11 cellular contexts compared by ENCODE assay signal in the genomic region with DNA sequence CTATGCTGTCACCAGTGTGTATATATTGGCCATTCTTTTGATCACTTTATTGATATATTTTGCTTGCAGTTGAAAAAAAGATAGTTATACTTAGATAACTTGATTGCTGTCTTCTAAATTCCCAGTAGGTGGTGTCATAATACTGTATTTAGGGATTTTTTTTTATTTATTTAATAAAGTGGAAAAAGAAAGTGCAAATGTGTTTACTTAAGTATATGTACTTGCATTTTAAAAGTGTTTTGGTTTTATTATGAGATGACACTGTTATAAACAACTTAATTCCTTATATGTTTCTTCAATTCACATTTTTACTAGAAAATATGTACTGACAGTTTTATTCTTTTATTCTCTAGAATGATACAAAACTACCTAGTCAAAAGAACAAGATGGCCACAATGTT.
A peak's percentile ranks its signal among the peaks of the same experiment; 100 is the strongest.
DNase-seq lines count a peak whose midpoint lies in the region; ATAC-seq and TF ChIP-seq lines count a peak whose summit lies in the region.
"Had no signal": no experiment of that assay in that cellular context is flagged by ENCODE, and none has a peak within 500 bp of the region (broad histone marks: within the 10 kb centered on the region; RNA-seq: fewer than 3 reads in every experiment).

No MANE protein-coding gene starts in this region.

- no peak overlapping the region for H3K27ac ChIP-seq in neural cell (ENCODE audit: low read length)
- H3K27ac ChIP-seq: SJSA1 had no signal

- DNase-seq in DMS53 treated with DMSO at 0.1 percent for 48 hours (lab: John Stamatoyannopoulos, UW; ENCODE audit: unreplicated experiment) (peak; percentile 5), NCI-H1694 (lab: John Stamatoyannopoulos, UW) (peak; percentile 19), chondrocyte (ENCODE audit: low spot score) (no peak), natural killer cell (no peak)
- no peak for DNase-seq in activated naive CD8-positive, alpha-beta T cell treated with anti-CD3 and anti-CD28 coated beads, Interleukin-2, amount 50 U/mL, for 24 hours
- DNase-seq: activated naive CD4-positive, alpha-beta T cell treated with Interleukin-2 at 50 U/mL for 16 hours had no signal

- no peaks in the 10 kb centered on the region for H3K9me2 ChIP-seq in neural cell (ENCODE audit: insufficient read depth, low read length)

- no peak for ATAC-seq in natural killer cell
- ATAC-seq in activated naive CD8-positive, alpha-beta T cell treated with anti-CD3 and anti-CD28 coated beads, Interleukin-2, amount 50 U/mL, for 24 hours, result no peak
- no peak for ATAC-seq in HG02884 (IDR thresholded peaks at IDR 0.05; ENCODE audit: unreplicated experiment)
- no peak for ATAC-seq in HG02588 (IDR thresholded peaks at IDR 0.05; ENCODE audit: unreplicated experiment)

- TF ChIP-seq CTCF in chondrocyte (IDR thresholded peaks at IDR 0.05) (peak; percentile 91), neural cell (IDR thresholded peaks at IDR 0.05; ENCODE audit: poor library complexity, severe bottlenecking) (peak; percentile 66), natural killer cell (IDR thresholded peaks at IDR 0.05) (no peak)

- H3K27ac Mint-ChIP-seq in chondrocyte (ENCODE audit: unreplicated experiment) (no peak overlapping the region), natural killer cell (no peak overlapping the region)
- no peak overlapping the region for H3K27ac Mint-ChIP-seq in activated naive CD8-positive, alpha-beta T cell treated with anti-CD3 and anti-CD28 coated beads, Interleukin-2, amount 50 U/mL, for 24 hours
- H3K27ac Mint-ChIP-seq: memory B cell had no signal

- H3K9me3 ChIP-seq in neural cell (ENCODE audit: low read length), result no peaks in the 10 kb centered on the region
- H3K9me3 ChIP-seq: SJSA1 had no signal

- H3K36me3 Mint-ChIP-seq in chondrocyte (ENCODE audit: low read depth) (peaks cover 15% of the 10 kb centered on the region), natural killer cell (peaks cover 12% of the 10 kb centered on the region)
- H3K36me3 Mint-ChIP-seq in activated naive CD8-positive, alpha-beta T cell treated with anti-CD3 and anti-CD28 coated beads, Interleukin-2, amount 50 U/mL, for 24 hours (ENCODE audit: low read depth), result no peaks in the 10 kb centered on the region

- no peak overlapping the region for H3K9ac ChIP-seq in neural cell (ENCODE audit: low read length)

- H3K27me3 Mint-ChIP-seq in chondrocyte (ENCODE audit: low read depth) (no peaks in the 10 kb centered on the region), natural killer cell (ENCODE audit: low read depth in 2 of 2) (peaks cover 0 to 3% of the 10 kb centered on the region in 2 donors)
- peaks cover 2% of the 10 kb centered on the region for H3K27me3 Mint-ChIP-seq in activated naive CD8-positive, alpha-beta T cell treated with anti-CD3 and anti-CD28 coated beads, Interleukin-2, amount 50 U/mL, for 24 hours
- H3K27me3 Mint-ChIP-seq: memory B cell had no signal

- H3K9me3 Mint-ChIP-seq in chondrocyte (ENCODE audit: low read depth), result peaks cover 34% of the 10 kb centered on the region
- H3K9me3 Mint-ChIP-seq in natural killer cell, result peaks cover 5 to 11% of the 10 kb centered on the region in 2 donors
- H3K9me3 Mint-ChIP-seq in activated naive CD8-positive, alpha-beta T cell treated with anti-CD3 and anti-CD28 coated beads, Interleukin-2, amount 50 U/mL, for 24 hours, result peaks cover 6% of the 10 kb centered on the region

- H3K79me2 ChIP-seq in neural cell (replicated peaks; ENCODE audit: insufficient read depth, low read length), result no peaks in the 10 kb centered on the region

- H2AFZ ChIP-seq in neural cell (ENCODE audit: low read depth, low read length), result no peak overlapping the region

- intact Hi-C loops in natural killer cell (cut with micrococcal nuclease), result no loop called here

- no peaks in the 10 kb centered on the region for H3K36me3 ChIP-seq in neural cell (ENCODE audit: insufficient read depth, low read length)
- H3K36me3 ChIP-seq: SJSA1 had no signal

- no peak overlapping the region for H3K4me2 ChIP-seq in neural cell (ENCODE audit: low read length)

- TF ChIP-seq RAD21 in neural cell (conservative IDR thresholded peaks at IDR 0.05), result peak; percentile 75

- no peaks in the 10 kb centered on the region for H3F3A ChIP-seq in neural cell (ENCODE audit: insufficient read depth, low read length, poor library complexity, severe bottlenecking)

- no peak for TF ChIP-seq EP300 in neural cell (conservative IDR thresholded peaks at IDR 0.05; ENCODE audit: poor library complexity, severe bottlenecking)

- H3K4me3 Mint-ChIP-seq in chondrocyte (ENCODE audit: unreplicated experiment) (no peak overlapping the region), natural killer cell (no peak overlapping the region)
- no peak overlapping the region for H3K4me3 Mint-ChIP-seq in activated naive CD8-positive, alpha-beta T cell treated with anti-CD3 and anti-CD28 coated beads, Interleukin-2, amount 50 U/mL, for 24 hours
- H3K4me3 Mint-ChIP-seq: memory B cell had no signal

- H4K20me1 ChIP-seq in neural cell (ENCODE audit: insufficient read depth), result no peaks in the 10 kb centered on the region

- peaks cover 6% of the 10 kb centered on the region for H3K4me1 Mint-ChIP-seq in chondrocyte (ENCODE audit: low read depth)
- H3K4me1 Mint-ChIP-seq in natural killer cell, result no peaks in the 10 kb centered on the region
- no peaks in the 10 kb centered on the region for H3K4me1 Mint-ChIP-seq in activated naive CD8-positive, alpha-beta T cell treated with anti-CD3 and anti-CD28 coated beads, Interleukin-2, amount 50 U/mL, for 24 hours
- H3K4me1 Mint-ChIP-seq: memory B cell had no signal

- H3K27me3 ChIP-seq in neural cell (ENCODE audit: insufficient read depth, low read depth, low read length), result no peaks in the 10 kb centered on the region
- H3K27me3 ChIP-seq: SJSA1 had no signal

- H3K4me3 ChIP-seq in neural cell (ENCODE audit: low read length), result no peak overlapping the region
- H3K4me3 ChIP-seq: SJSA1 had no signal

TF ChIP-seq in neural cell, 6 proteins besides CTCF, POLR2A, EP300 and RAD21:
- TF ChIP-seq MXI1 (conservative IDR thresholded peaks at IDR 0.05; ENCODE audit: poor library complexity, severe bottlenecking) (no peak), SMC3 (conservative IDR thresholded peaks at IDR 0.05; ENCODE audit: poor library complexity) (peak; percentile 74)

Comparison
In these comparisons a context has a peak if more than half of its experiments do, and no peak if none do; other contexts are left out.
1. DNase-seq: peak in DMS53 treated with DMSO at 0.1 percent for 48 hours (single experiment) and NCI-H1694 (single experiment); none in chondrocyte (single experiment), natural killer cell (single experiment) and activated naive CD8-positive, alpha-beta T cell treated with anti-CD3 and anti-CD28 coated beads, Interleukin-2, amount 50 U/mL, for 24 hours (single experiment).